1 cellular context compared by ENCODE assay signal in genomic region chr9:136455043-136456002, GRCh38.
TF ChIP-seq lines count a peak whose summit lies in the region.

No MANE protein-coding gene starts in this region.

TF ChIP-seq in K562, 482 proteins besides CTCF, POLR2A, EP300 and RAD21:
- TF ChIP-seq SMARCE1 (IDR thresholded peaks at IDR 0.05): no peak
- TF ChIP-seq POLR2G (IDR thresholded peaks at IDR 0.05; ENCODE audit: low read depth, low read length): peak; percentile 65; the same call in 1 of the 2 replicates
